Comparison of ENCODE assay signal across 8 cellular contexts in the genomic region with DNA sequence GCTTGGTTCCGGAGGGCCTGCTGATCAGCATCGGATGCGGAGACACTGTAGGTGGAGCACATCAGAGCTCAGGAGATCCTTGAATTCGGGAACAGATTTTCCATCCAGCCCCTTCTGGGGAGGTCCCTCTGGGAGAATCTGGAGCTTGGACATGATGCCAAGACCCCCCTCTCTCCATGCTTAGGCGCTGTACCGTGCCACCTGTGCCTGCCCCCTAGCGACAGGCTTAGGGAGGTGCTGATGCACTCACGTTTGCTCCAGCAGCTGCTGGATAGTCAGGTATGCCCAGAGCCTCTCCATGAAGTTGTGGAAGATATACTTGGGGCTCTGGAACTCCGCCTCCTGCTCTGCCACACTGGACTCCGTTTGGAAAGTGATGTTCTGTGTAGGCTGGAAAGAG. TPM values are rescaled to one million over a fixed set of nuclear protein-coding genes. Genes with fewer than 3 reads are reported as not detected.
DNase-seq lines count a peak whose midpoint lies in the region; ATAC-seq, FAIRE-seq and TF ChIP-seq lines count a peak whose summit lies in the region.

No MANE protein-coding gene starts in this region.

- CTCF ChIA-PET in Panc1 (lab: Charles Lee), result interaction anchor here (0.6 to 0.9 kb wide), 5 partner anchors 8 to 262 kb away, joined by 3 to 7 read pairs (median 5); no protein-coding TSS in a partner anchor

- no peak for DNase-seq in left ventricle myocardium inferior
- DNase-seq in Right ventricle myocardium superior, result no peak
- no peak for DNase-seq in Panc1 (ENCODE audit: low read depth, low spot score)
- DNase-seq in esophagus squamous epithelium (lab: John Stamatoyannopoulos, UW), result no peak
- peak; percentile 13 to 22 for DNase-seq in stimulated activated CD4-positive, alpha-beta T cell treated with anti-CD3 and anti-CD28 coated beads, Interleukin-4, amount 100 ng/mL, for 48 hours (ENCODE audit: low read depth in 2 of 2)
- DNase-seq in frontal cortex (ENCODE audit: low spot score in 2 of 2), result no peak
- no peak for DNase-seq in superior temporal gyrus (ENCODE audit: extremely low spot score)
- DNase-seq in sigmoid colon, result no peak

- H3K36me3 ChIP-seq in left ventricle myocardium inferior (peaks cover 20% of the 10 kb centered on the region), Panc1 (ENCODE audit: control insufficient read depth, insufficient read depth, low read length) (no peaks in the 10 kb centered on the region), esophagus squamous epithelium (peaks cover 0 to 17% (median 0%) of the 10 kb centered on the region in 3 donors), sigmoid colon (peaks cover 0 to 13% (median 8%) of the 10 kb centered on the region in 4 donors)

- no peak overlapping the region for H3K27ac ChIP-seq in left ventricle myocardium inferior (replicated peaks)
- no peak overlapping the region for H3K27ac ChIP-seq in Panc1 (ENCODE audit: low read length)
- no peak overlapping the region for H3K27ac ChIP-seq in esophagus squamous epithelium
- H3K27ac ChIP-seq in sigmoid colon, result no peak overlapping the region

- POLR2A ChIA-PET in Panc1 (lab: Charles Lee), result no interaction called here

- TF ChIP-seq POLR2A in esophagus squamous epithelium (IDR thresholded peaks at IDR 0.05) (no peak), sigmoid colon (IDR thresholded peaks at IDR 0.05) (no peak)

- H3K9me3 ChIP-seq in left ventricle myocardium inferior (replicated peaks) (no peaks in the 10 kb centered on the region), Panc1 (ENCODE audit: control insufficient read depth, insufficient read depth, low read depth, low read length) (no peaks in the 10 kb centered on the region), esophagus squamous epithelium (no peaks in the 10 kb centered on the region), sigmoid colon (no peaks in the 10 kb centered on the region)

- no TSS peak for BruUV-seq in Panc1 (replicated peaks; lab: Mats Ljungman, UMichigan)

- H3K4me1 ChIP-seq in left ventricle myocardium inferior (no peaks in the 10 kb centered on the region), Panc1 (ENCODE audit: control insufficient read depth, insufficient read depth, low read length) (no peaks in the 10 kb centered on the region), esophagus squamous epithelium (no peaks in the 10 kb centered on the region), sigmoid colon (no peaks in the 10 kb centered on the region)

- no peaks in the 10 kb centered on the region for H3K27me3 ChIP-seq in left ventricle myocardium inferior (ENCODE audit: low read depth)
- no peaks in the 10 kb centered on the region for H3K27me3 ChIP-seq in Panc1 (ENCODE audit: control insufficient read depth, insufficient read depth, low read length)
- H3K27me3 ChIP-seq in esophagus squamous epithelium, result no peaks in the 10 kb centered on the region
- H3K27me3 ChIP-seq in sigmoid colon, result no peaks in the 10 kb centered on the region

- no peak for ATAC-seq in Right ventricle myocardium superior (ENCODE audit: poor library complexity)
- ATAC-seq in Panc1, result peak; percentile 82

- FAIRE-seq in frontal cortex (lab: Jason Lieb, UNC), result no peak

- TF ChIP-seq CTCF in left ventricle myocardium inferior (IDR thresholded peaks at IDR 0.05; ENCODE audit: borderline replicate concordance) (peak; percentile 50), Panc1 (IDR thresholded peaks at IDR 0.05) (peak; percentile 85), esophagus squamous epithelium (IDR thresholded peaks at IDR 0.05) (peak in 4 of 6 experiments; percentile 9 to 45 (median 29)), sigmoid colon (IDR thresholded peaks at IDR 0.05) (peak in 1 of 4 experiments; percentile 30)

- 54 to 57% methylated on average over 8 of the region's 10 CpGs for WGBS in esophagus squamous epithelium, 2 donors
- WGBS in sigmoid colon, 2 donors, result 54 to 64% methylated on average over 10 of the region's 10 CpGs

- H3K4me3 ChIP-seq in left ventricle myocardium inferior (no peak overlapping the region), Panc1 (ENCODE audit: low read depth in 2 of 2, low read length in 2 of 2) (no peak overlapping the region), esophagus squamous epithelium (no peak overlapping the region), sigmoid colon (no peak overlapping the region)

- in situ Hi-C loops in Panc1 (cut with HindIII; ENCODE audit: low pct_unique_long_range_greater_than_20kb, low sequenced_read_pairs), result no loop called here

- intact Hi-C loops in left ventricle myocardium inferior (cut with micrococcal nuclease) (no loop called here), Right ventricle myocardium superior (cut with DNase I) (no loop called here), Panc1 (cut with micrococcal nuclease; ENCODE audit: unreplicated experiment) (loop anchor here (10.0 kb wide), 1 partner anchor 76 kb away; no protein-coding TSS in a partner anchor), esophagus squamous epithelium (cut with DNase I) (no loop called here), sigmoid colon (cut with DNase I) (no loop called here)

- no peak for TF ChIP-seq EP300 in sigmoid colon (IDR thresholded peaks at IDR 0.05)

RNA-seq across cellular contexts. Expression of a gene that starts 9.7 kb away (rescaled TPM):
- total RNA-seq in left ventricle myocardium inferior (5.0 TPM), Right ventricle myocardium superior (1.3 TPM), Panc1 (2021; ENCODE audit: unreplicated experiment) (1.5 TPM), esophagus squamous epithelium (1 to 10 TPM in 3 of 4 donors, under 1 TPM in 1; 0.22 to 2.3 (median 1.5) TPM), frontal cortex (6.1 TPM), sigmoid colon (10 to 100 TPM in 1 of 4 donors, 1 to 10 TPM in 3; 2.5 to 12.2 (median 6.7) TPM)
- polyA plus RNA-seq in Panc1 (2012; ENCODE audit: insufficient read length), result 0.56 TPM
- 1 to 10 TPM in 1 of 3 donors, not detected in 2; 5.4 TPM for polyA plus RNA-seq in sigmoid colon

RNA-seq across cellular contexts. Expression of a gene that starts 14.1 kb away (rescaled TPM):
- total RNA-seq in left ventricle myocardium inferior, result 32.7 TPM
- total RNA-seq in Right ventricle myocardium superior, result 17.8 TPM
- total RNA-seq in Panc1 (2021; ENCODE audit: unreplicated experiment), result 0.49 TPM
- polyA plus RNA-seq in Panc1 (2012; ENCODE audit: insufficient read length), result not detected
- total RNA-seq in esophagus squamous epithelium, result 10 to 100 TPM in 1 of 4 donors, 1 to 10 TPM in 2, not detected in 1; 4.2 to 15.7 (median 5.7) TPM
- total RNA-seq in frontal cortex, result not detected
- total RNA-seq in sigmoid colon, result 10 to 100 TPM in 1 of 4 donors, 1 to 10 TPM in 3; 4.2 to 12.7 (median 6.9) TPM
- 10 to 100 TPM in 1 of 3 donors, 1 to 10 TPM in 1, not detected in 1; 7.2 to 11.1 TPM for polyA plus RNA-seq in sigmoid colon

RNA-seq across cellular contexts. Expression of a gene that starts 26.1 kb away (rescaled TPM):
- 0.55 TPM for total RNA-seq in left ventricle myocardium inferior
- total RNA-seq in Right ventricle myocardium superior, result 0.35 TPM
- total RNA-seq in Panc1 (2021; ENCODE audit: unreplicated experiment), result 0.67 TPM
- polyA plus RNA-seq in Panc1 (2012; ENCODE audit: insufficient read length), result 0.23 TPM
- 1 to 10 TPM in 2 of 4 donors, under 1 TPM in 1, not detected in 1; 0.26 to 3.7 (median 1.3) TPM for total RNA-seq in esophagus squamous epithelium
- not detected for total RNA-seq in frontal cortex
- 1 to 10 TPM in 1 of 4 donors, under 1 TPM in 2, not detected in 1; 0.14 to 2.3 (median 0.36) TPM for total RNA-seq in sigmoid colon
- under 1 TPM in 1 of 3 donors, not detected in 2; 0.95 TPM for polyA plus RNA-seq in sigmoid colon

RNA-seq across cellular contexts. Expression of a gene that starts 43.3 kb away (rescaled TPM):
- total RNA-seq in left ventricle myocardium inferior (not detected), Right ventricle myocardium superior (not detected), Panc1 (2021; ENCODE audit: unreplicated experiment) (0.31 TPM), esophagus squamous epithelium (not detected), frontal cortex (not detected), sigmoid colon (not detected)
- not detected for polyA plus RNA-seq in Panc1 (2012; ENCODE audit: insufficient read length)
- under 1 TPM in 1 of 3 donors, not detected in 2; 0.85 TPM for polyA plus RNA-seq in sigmoid colon

RNA-seq across cellular contexts. Expression of a gene that starts 50.0 kb away (rescaled TPM):
- total RNA-seq in left ventricle myocardium inferior (17.7 TPM), Right ventricle myocardium superior (19.5 TPM), Panc1 (2021; ENCODE audit: unreplicated experiment) (22.9 TPM), esophagus squamous epithelium (10 to 100 TPM in 3 of 4 donors, 1 to 10 TPM in 1; 8.0 to 16.6 (median 14.6) TPM), frontal cortex (53.4 TPM), sigmoid colon (10 to 100 TPM; 17.1 to 19.4 (median 19.0) TPM)
- 12.7 TPM for polyA plus RNA-seq in Panc1 (2012; ENCODE audit: insufficient read length)
- 10 to 100 TPM in 2 of 3 donors, 1 to 10 TPM in 1; 7.4 to 11.4 (median 10.7) TPM for polyA plus RNA-seq in sigmoid colon

Comparison
In these comparisons a context has a peak if more than half of its experiments do, and no peak if none do; other contexts are left out.
1. DNase-seq: peak in stimulated activated CD4-positive, alpha-beta T cell treated with anti-CD3 and anti-CD28 coated beads, Interleukin-4, amount 100 ng/mL, for 48 hours (2 of 2); none in left ventricle myocardium inferior (single experiment), Right ventricle myocardium superior (single experiment), Panc1 (single experiment), esophagus squamous epithelium (single experiment), frontal cortex (0 of 2), superior temporal gyrus (single experiment) and sigmoid colon (single experiment).